8 cellular contexts compared by ENCODE assay signal in the genomic region with DNA sequence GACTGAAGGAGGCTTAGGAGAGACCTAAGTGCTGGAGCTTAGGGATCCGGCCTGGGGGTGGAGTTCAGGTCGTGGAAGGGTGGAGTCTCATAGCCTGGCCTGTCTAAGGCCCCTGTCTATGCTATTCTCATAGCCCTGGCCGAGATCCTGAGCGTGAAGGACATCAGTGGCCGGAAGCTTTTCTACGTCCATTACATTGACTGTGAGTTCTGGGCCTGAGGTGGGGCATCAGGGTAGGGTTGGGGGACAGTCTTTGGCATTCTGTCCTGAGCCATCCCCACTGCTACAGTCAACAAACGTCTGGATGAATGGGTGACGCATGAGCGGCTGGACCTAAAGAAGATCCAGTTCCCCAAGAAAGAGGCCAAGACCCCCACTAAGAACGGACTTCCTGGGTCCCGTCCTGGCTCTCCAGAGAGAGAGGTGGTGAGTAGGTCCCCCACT. TPM values are rescaled to one million over a fixed set of nuclear protein-coding genes. Genes with fewer than 3 reads are reported as not detected.
DNase-seq lines count a peak whose midpoint lies in the region; ATAC-seq and TF ChIP-seq lines count a peak whose summit lies in the region.

No MANE protein-coding gene starts in this region.

- in situ Hi-C loops in GM23248 (cut with MboI), result no loop called here
- in situ Hi-C loops in ACHN (cut with HindIII; ENCODE audit: low pct_ligation_motif_present, low pct_unique_long_range_greater_than_20kb, low sequenced_read_pairs), result no loop called here

- H3K9me2 ChIP-seq in GM23248 (ENCODE audit: insufficient read depth) (no peaks in the 10 kb centered on the region), hepatocyte (replicated peaks; ENCODE audit: insufficient read depth) (no peaks in the 10 kb centered on the region)

- H3K4me3 Mint-ChIP-seq in stimulated activated effector memory CD8-positive, alpha-beta T cell treated with anti-CD3 and anti-CD28 coated beads, Interleukin-12 subunit alpha, Interleukin-12 subunit beta, amount 100 ng/mL, for 72 hours, result peak overlapping the region; percentile 89

- H3K4me1 ChIP-seq in GM23248 (ENCODE audit: insufficient read depth), result peaks cover 4% of the 10 kb centered on the region; the same call in 1 of the 2 replicates
- no peaks in the 10 kb centered on the region for H3K4me1 ChIP-seq in hepatocyte (ENCODE audit: insufficient read depth)

- H3K9ac ChIP-seq in GM23248, result peak overlapping the region; percentile 94

- H3K27ac ChIP-seq in GM23248 (peak overlapping the region; percentile 97), WERI-Rb-1 (peak overlapping the region; percentile 52), hepatocyte (peak overlapping the region; percentile 99)

- TF ChIP-seq CTCF in WERI-Rb-1 (IDR thresholded peaks at IDR 0.05; ENCODE audit: low read depth, low read length) (no peak), hepatocyte (IDR thresholded peaks at IDR 0.05; ENCODE audit: poor library complexity) (no peak)

- H3K4me2 ChIP-seq in GM23248 (ENCODE audit: unreplicated experiment) (peak overlapping the region; percentile 82), hepatocyte (peak overlapping the region; percentile 77)

- no peaks in the 10 kb centered on the region for H4K20me1 ChIP-seq in GM23248 (ENCODE audit: insufficient read depth)
- no peaks in the 10 kb centered on the region for H4K20me1 ChIP-seq in hepatocyte (ENCODE audit: insufficient read depth, poor library complexity, severe bottlenecking)

- H3K27ac Mint-ChIP-seq in stimulated activated effector memory CD8-positive, alpha-beta T cell treated with anti-CD3 and anti-CD28 coated beads, Interleukin-12 subunit alpha, Interleukin-12 subunit beta, amount 100 ng/mL, for 72 hours, result peak overlapping the region; percentile 99

- H3K9me3 ChIP-seq in GM23248 (ENCODE audit: low read depth) (no peaks in the 10 kb centered on the region), WERI-Rb-1 (ENCODE audit: severe bottlenecking) (no peaks in the 10 kb centered on the region), hepatocyte (ENCODE audit: low read depth) (no peaks in the 10 kb centered on the region)

- H3K36me3 Mint-ChIP-seq in stimulated activated effector memory CD8-positive, alpha-beta T cell treated with anti-CD3 and anti-CD28 coated beads, Interleukin-12 subunit alpha, Interleukin-12 subunit beta, amount 100 ng/mL, for 72 hours, result peaks cover 62% of the 10 kb centered on the region

- no peaks in the 10 kb centered on the region for H3K9me3 Mint-ChIP-seq in stimulated activated effector memory CD8-positive, alpha-beta T cell treated with anti-CD3 and anti-CD28 coated beads, Interleukin-12 subunit alpha, Interleukin-12 subunit beta, amount 100 ng/mL, for 72 hours

- peaks cover 45% of the 10 kb centered on the region for H3K4me1 Mint-ChIP-seq in stimulated activated effector memory CD8-positive, alpha-beta T cell treated with anti-CD3 and anti-CD28 coated beads, Interleukin-12 subunit alpha, Interleukin-12 subunit beta, amount 100 ng/mL, for 72 hours

- H2AFZ ChIP-seq in GM23248, result peak overlapping the region; percentile 85
- no peak overlapping the region for H2AFZ ChIP-seq in hepatocyte

- 24 to 26% methylated on average over 11 of the region's 11 CpGs for WGBS in GM23248 (ENCODE audit: low coverage in 1 of 2, low lambda C conversion rate in 2 of 2, missing lambda C conversion rate in 2 of 2), 2 experiments
- 49% methylated on average over 11 of the region's 11 CpGs for WGBS in hepatocyte (ENCODE audit: low lambda C conversion rate, missing lambda C conversion rate)

- H3K27me3 ChIP-seq in GM23248 (replicated peaks; ENCODE audit: insufficient read depth) (no peaks in the 10 kb centered on the region), WERI-Rb-1 (ENCODE audit: insufficient read depth, low read depth, severe bottlenecking) (no peaks in the 10 kb centered on the region), hepatocyte (no peaks in the 10 kb centered on the region)

- 0 out of 2 replicates have a peak, but pooled peaks cover 3% of the 10 kb centered on the region for H3F3A ChIP-seq in GM23248 (ENCODE audit: insufficient read depth)

- H3K79me2 ChIP-seq in GM23248 (ENCODE audit: insufficient read depth) (peaks cover 53% of the 10 kb centered on the region), hepatocyte (peaks cover 26% of the 10 kb centered on the region)

- peaks cover 15% of the 10 kb centered on the region for H3K36me3 ChIP-seq in GM23248 (ENCODE audit: low read depth)
- H3K36me3 ChIP-seq in WERI-Rb-1, result peaks cover 52% of the 10 kb centered on the region
- H3K36me3 ChIP-seq in hepatocyte (replicated peaks; ENCODE audit: insufficient read depth, low read depth), result no peaks in the 10 kb centered on the region

- DNase-seq in GM23248, result no peak
- no peak for DNase-seq in WERI-Rb-1
- no peak for DNase-seq in hepatocyte (ENCODE audit: low spot score)
- no peak for DNase-seq in stimulated activated effector memory CD8-positive, alpha-beta T cell treated with anti-CD3 and anti-CD28 coated beads, Interleukin-12 subunit alpha, Interleukin-12 subunit beta, amount 100 ng/mL, for 72 hours (ENCODE audit: low spot score in 2 of 2)
- DNase-seq in NCI-H226, result no peak
- no peak for DNase-seq in stimulated activated CD8-positive, alpha-beta memory T cell treated with anti-CD3 and anti-CD28 coated beads, Interleukin-4, amount 100 ng/mL, for 48 hours
- no peak for DNase-seq in ACHN

- ATAC-seq in stimulated activated effector memory CD8-positive, alpha-beta T cell treated with anti-CD3 and anti-CD28 coated beads, Interleukin-12 subunit alpha, Interleukin-12 subunit beta, amount 100 ng/mL, for 72 hours, result no peak
- no peak for ATAC-seq in HG02798 (IDR thresholded peaks at IDR 0.05; ENCODE audit: poor library complexity, unreplicated experiment)

- H3K4me3 ChIP-seq in GM23248 (peak overlapping the region; percentile 79), WERI-Rb-1 (ENCODE audit: low read depth, low read length) (peak overlapping the region; percentile 79), hepatocyte (peak overlapping the region; percentile 67)

RNA-seq across cellular contexts. Expression of gene KAT5, which starts 0.6 kb away (rescaled TPM):
- 36.6 and 47.4 TPM in 2 replicates for total RNA-seq in GM23248 (2014; rRNA removed; shearing (Covaris generic))
- 28.8 and 29.5 TPM in 2 replicates for polyA plus RNA-seq in GM23248 (2016; fragmentation: Nextera tagmentation; extraction: Ambion mirVana)
- total RNA-seq in hepatocyte, result 36.1 and 41.7 TPM in 2 replicates
- 53.1 and 77.2 TPM in 2 replicates for polyA plus RNA-seq in hepatocyte

RNA-seq across cellular contexts. Expression of gene RNASEH2C, which starts 7.9 kb away (rescaled TPM):
- 45.7 and 56.1 TPM in 2 replicates for total RNA-seq in GM23248 (2014; rRNA removed; shearing (Covaris generic))
- polyA plus RNA-seq in GM23248 (2016; fragmentation: Nextera tagmentation; extraction: Ambion mirVana) (115 and 117 TPM in 2 replicates), hepatocyte (68.6 and 78.7 TPM in 2 replicates)
- 26.4 and 44.4 TPM in 2 replicates for total RNA-seq in hepatocyte

RNA-seq across cellular contexts. Expression of gene RELA, which starts 49.9 kb away (rescaled TPM):
- total RNA-seq in GM23248 (2014; rRNA removed; shearing (Covaris generic)), result 38.4 and 45.1 TPM in 2 replicates
- polyA plus RNA-seq in GM23248 (2016; fragmentation: Nextera tagmentation; extraction: Ambion mirVana), result 67.8 and 74.3 TPM in 2 replicates
- total RNA-seq in hepatocyte, result 28.1 and 32.7 TPM in 2 replicates
- 64.6 and 68.7 TPM in 2 replicates for polyA plus RNA-seq in hepatocyte
